ENCODE assay signal across 8 cellular contexts in the genomic region with DNA sequence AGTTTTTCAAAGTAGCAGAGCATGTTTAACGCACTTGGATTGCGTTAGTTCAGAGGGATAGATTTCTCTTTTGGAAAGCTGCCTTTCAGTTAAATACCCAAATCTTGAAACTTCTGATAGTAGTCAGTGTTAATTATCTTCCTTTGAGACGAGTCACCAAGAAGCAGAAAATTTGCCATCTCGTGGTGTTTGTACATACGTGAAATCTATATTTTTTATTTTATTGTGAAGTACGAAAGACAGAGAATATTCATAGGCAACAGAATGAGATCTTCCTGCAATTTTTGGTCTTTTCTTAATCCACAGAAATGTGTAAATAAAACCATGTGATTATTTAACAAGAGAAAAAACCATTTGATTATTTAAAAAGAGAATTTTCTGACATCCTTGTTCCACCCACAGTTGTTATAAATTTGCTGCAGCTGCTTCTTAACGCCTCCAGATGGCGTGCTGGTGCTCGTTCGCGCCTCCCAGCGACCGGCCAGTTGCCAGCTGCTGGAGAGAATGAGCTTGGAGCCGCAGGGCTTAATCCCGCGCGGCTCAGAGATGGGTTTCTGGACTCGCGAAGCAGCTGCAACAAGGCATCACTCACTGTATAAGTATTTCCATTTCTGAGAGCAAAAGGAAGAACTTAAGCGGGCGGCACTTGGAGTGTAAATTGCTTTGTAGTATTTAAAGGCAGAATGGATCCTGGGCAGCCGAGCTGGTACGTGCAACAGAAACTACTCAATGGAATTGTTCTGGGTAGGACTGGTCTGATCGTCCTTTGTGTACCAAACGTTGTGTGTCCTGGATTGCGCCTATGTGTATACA. TPM values are rescaled to one million over a fixed set of nuclear protein-coding genes. Genes with fewer than 3 reads are reported as not detected.
A peak's percentile ranks its signal among the peaks of the same experiment; 100 is the strongest.
DNase-seq lines count a peak whose midpoint lies in the region; ATAC-seq, FAIRE-seq and TF ChIP-seq lines count a peak whose summit lies in the region.

No MANE protein-coding gene starts in this region.

- no peaks in the 10 kb centered on the region for H4K20me1 ChIP-seq in SK-N-SH (ENCODE audit: insufficient read depth)
- no peaks in the 10 kb centered on the region for H4K20me1 ChIP-seq in HepG2 (ENCODE audit: insufficient read depth, low read length)

- H3K4me1 ChIP-seq in SK-N-SH (ENCODE audit: control insufficient read depth in 1 of 2, insufficient read depth in 2 of 2, low read depth in 1 of 2, low read length in 1 of 2) (peaks cover 0 to 4% of the 10 kb centered on the region in 2 experiments; a peak in 2 of 4 replicates), HepG2 (ENCODE audit: insufficient read depth, low read length) (peaks cover 16% of the 10 kb centered on the region)

- no peaks in the 10 kb centered on the region for H3K36me3 ChIP-seq in SK-N-SH (replicated peaks in 1 of 2; ENCODE audit: control insufficient read depth in 1 of 2, insufficient read depth in 2 of 2, low read length in 1 of 2)
- no peaks in the 10 kb centered on the region for H3K36me3 ChIP-seq in HepG2 (replicated peaks in 1 of 2; ENCODE audit: control insufficient read depth in 1 of 2, insufficient read depth in 2 of 2, low read length in 2 of 2)

- WGBS in SK-N-SH (ENCODE audit: low lambda C conversion rate) = 15% methylated on average over 26 of the region's 26 CpGs
- 9% methylated on average over 21 of the region's 26 CpGs for WGBS in HepG2 (ENCODE audit: low lambda C conversion rate)

- H3K9ac ChIP-seq in SK-N-SH = no peak overlapping the region
- no peak overlapping the region for H3K9ac ChIP-seq in HepG2 (ENCODE audit: insufficient read depth, low read depth, low read length)

- H3K4me2 ChIP-seq in SK-N-SH (peak overlapping the region; percentile 92), HepG2 (ENCODE audit: low read depth, low read length) (peak overlapping the region; percentile 69)

- H3K27me3 ChIP-seq in SK-N-SH (ENCODE audit: insufficient read depth) (no peaks in the 10 kb centered on the region), HepG2 (ENCODE audit: control insufficient read depth in 1 of 2, insufficient read depth in 2 of 2, low read length in 2 of 2) (no peaks in the 10 kb centered on the region)

- TF ChIP-seq RAD21 in SK-N-SH (IDR thresholded peaks at IDR 0.05; ENCODE audit: low read length) = peak; percentile 68
- TF ChIP-seq RAD21 in HepG2 (CRISPR knock-in tag; IDR thresholded peaks at IDR 0.05) = peak; percentile 70

- TF ChIP-seq CTCF in SK-N-SH (IDR thresholded peaks at IDR 0.05) (peak; percentile 94), coronary artery (IDR thresholded peaks at IDR 0.05) (peak; percentile 59), HepG2 (CRISPR knock-in tag; IDR thresholded peaks at IDR 0.05) (peak; percentile 85)

- H3K79me2 ChIP-seq in SK-N-SH (ENCODE audit: insufficient read depth) (no peaks in the 10 kb centered on the region), HepG2 (ENCODE audit: insufficient read depth, low read length) (no peaks in the 10 kb centered on the region)

- no peaks in the 10 kb centered on the region for H3F3A ChIP-seq in SK-N-SH (replicated peaks; ENCODE audit: insufficient read depth)

- in situ Hi-C loops in HepG2 (cut with HindIII; ENCODE audit: extremely low pct_ligation_motif_present, low pct_unique_long_range_greater_than_20kb) = no loop called here

- no peaks in the 10 kb centered on the region for H3K9me2 ChIP-seq in SK-N-SH

- TF ChIP-seq POLR2A in HepG2 (IDR thresholded peaks at IDR 0.05; ENCODE audit: insufficient read depth in 1 of 2, low read depth in 2 of 2, low read length in 2 of 2) = no peak

- FAIRE-seq in HepG2 (lab: Jason Lieb, UNC) = peak; percentile 64

- H3K9me3 ChIP-seq in SK-N-SH (no peaks in the 10 kb centered on the region), HepG2 (ENCODE audit: low read length) (no peaks in the 10 kb centered on the region)

- H3K27ac ChIP-seq in SK-N-SH (ENCODE audit: low read depth in 2 of 2, low read length in 1 of 2) (no peak overlapping the region), coronary artery (no peak overlapping the region), HepG2 (ENCODE audit: extremely low read length, insufficient read depth, low read length) (no peak overlapping the region)

- H2AFZ ChIP-seq in SK-N-SH (ENCODE audit: low read depth) (peak overlapping the region; percentile 71; the same call in 1 of the 2 replicates), HepG2 (ENCODE audit: low read length) (no peak overlapping the region)

- POLR2A ChIA-PET in SK-N-SH (lab: Yijun Ruan, JAX) = no interaction called here
- POLR2A ChIA-PET in HepG2 (lab: Yijun Ruan, JAX) = no interaction called here

- CTCF ChIA-PET in SK-N-SH (lab: Yijun Ruan, JAX) (interaction anchor here (0.6 to 2.0 kb wide), 16 partner anchors 9 to 1416 kb away, joined by 3 to 26 read pairs (median 3); no protein-coding TSS in a partner anchor), HepG2 (lab: Yijun Ruan, JAX; ENCODE audit: low intra/inter-chr PET ratio, low total read pairs) (no interaction called here)

- DNase-seq in AG08395 (ENCODE audit: low spot score) (peak; percentile 71), NCI-H1092 (lab: John Stamatoyannopoulos, UW) (peak; percentile 68), SK-N-SH (peak; percentile 68), coronary artery (ENCODE audit: low spot score) (peak; percentile 77), HepG2 (ENCODE audit: low spot score) (peak; percentile 64)
- DNase-seq in stimulated activated CD8-positive, alpha-beta memory T cell treated with anti-CD3 and anti-CD28 coated beads, Interleukin-4, amount 100 ng/mL, for 48 hours = peak; percentile 49

- no TSS peak for BruUV-seq in HepG2 (replicated peaks; lab: Mats Ljungman, UMichigan)

- TF ChIP-seq EP300 in SK-N-SH (IDR thresholded peaks at IDR 0.05; ENCODE audit: borderline replicate concordance in 1 of 2, low read depth in 1 of 2, low read length in 1 of 2) = no peak
- no peak for TF ChIP-seq EP300 in HepG2 (IDR thresholded peaks at IDR 0.05; ENCODE audit: low read depth in 2 of 2, low read length in 2 of 2)
- no peak for TF ChIP-seq EP300 in HepG2 (CRISPR knock-in tag; IDR thresholded peaks at IDR 0.05; ENCODE audit: borderline replicate concordance)

- H3K4me3 ChIP-seq in SK-N-SH (ENCODE audit: low read depth in 2 of 2, low read length in 1 of 2) (peak overlapping the region; percentile 41 to 58), coronary artery (peak overlapping the region; percentile 61), HepG2 (replicated peaks in 1 of 3; ENCODE audit: insufficient read depth in 1 of 3, low read depth in 2 of 3, low read length in 3 of 3) (peak overlapping the region in 1 of 3 experiments; percentile 30; a peak in 1 of 6 replicates)

- peak; percentile 99 for ATAC-seq in GM18502 (IDR thresholded peaks at IDR 0.05; ENCODE audit: poor library complexity, unreplicated experiment)
- peak; percentile 96 for ATAC-seq in HG02852 (IDR thresholded peaks at IDR 0.05; ENCODE audit: unreplicated experiment)
- ATAC-seq in HepG2 = peak; percentile 98

- intact Hi-C loops in HepG2 (cut with micrococcal nuclease; ENCODE audit: unreplicated experiment) = loop anchor here (5.0 kb wide), 1 partner anchor 1826 kb away; no protein-coding TSS in a partner anchor

TF ChIP-seq in SK-N-SH, 30 proteins besides CTCF, POLR2A, EP300 and RAD21 (continues in another document):
- TF ChIP-seq, protein P1, sequence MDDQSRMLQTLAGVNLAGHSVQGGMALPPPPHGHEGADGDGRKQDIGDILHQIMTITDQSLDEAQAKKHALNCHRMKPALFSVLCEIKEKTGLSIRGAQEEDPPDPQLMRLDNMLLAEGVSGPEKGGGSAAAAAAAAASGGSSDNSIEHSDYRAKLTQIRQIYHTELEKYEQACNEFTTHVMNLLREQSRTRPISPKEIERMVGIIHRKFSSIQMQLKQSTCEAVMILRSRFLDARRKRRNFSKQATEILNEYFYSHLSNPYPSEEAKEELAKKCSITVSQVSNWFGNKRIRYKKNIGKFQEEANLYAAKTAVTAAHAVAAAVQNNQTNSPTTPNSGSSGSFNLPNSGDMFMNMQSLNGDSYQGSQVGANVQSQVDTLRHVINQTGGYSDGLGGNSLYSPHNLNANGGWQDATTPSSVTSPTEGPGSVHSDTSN (IDR thresholded peaks at IDR 0.05) = no peak
- no peak for TF ChIP-seq TEAD4 (IDR thresholded peaks at IDR 0.05; ENCODE audit: borderline replicate concordance, insufficient read depth)

TF ChIP-seq in HepG2, 621 proteins besides CTCF, POLR2A, EP300 and RAD21 (continues in another document):
- TF ChIP-seq ZNF878 (CRISPR knock-in tag; IDR thresholded peaks at IDR 0.05) = no peak
- TF ChIP-seq RFX5 (IDR thresholded peaks at IDR 0.05; ENCODE audit: low read depth, low read length) = no peak
- TF ChIP-seq ZNF557 (CRISPR knock-in tag; IDR thresholded peaks at IDR 0.05) = no peak
- no peak for TF ChIP-seq CCAR2 (optimal IDR thresholded peaks at IDR 0.05; ENCODE audit: low read depth, low read length)
- no peak for TF ChIP-seq SOX13 (IDR thresholded peaks at IDR 0.05)
- 0 out of 4 replicates have a peak, but pooled peaks of 1 of the 2 experiments have one; percentile 12 for TF ChIP-seq SOX13 (CRISPR knock-in tag; conservative IDR thresholded peaks at IDR 0.05 in 1 of 2, IDR thresholded peaks at IDR 0.05 in 1 of 2)

RNA-seq across cellular contexts. Expression of gene SLITRK3, which starts 10.5 kb away (rescaled TPM):
- polyA plus RNA-seq in SK-N-SH (2012; rRNA removed) = not detected in 2 replicates
- not detected in 2 replicates for polyA plus RNA-seq in SK-N-SH (2012; cell fraction: cytosol; rRNA removed)
- polyA plus RNA-seq in SK-N-SH (2012; cell fraction: nucleus; rRNA removed) = not detected in 2 replicates
- not detected in 2 replicates for total RNA-seq in HepG2 (2016; rRNA removed; fragmentation: Illumina TruSeq; extraction: Trizol)
- not detected in 2 replicates for total RNA-seq in HepG2 (2016; cell fraction: cytosol; rRNA removed; fragmentation: Illumina TruSeq; extraction: Trizol; ENCODE audit: low read depth)
- total RNA-seq in HepG2 (2016; cell fraction: insoluble cytoplasmic fraction; rRNA removed; fragmentation: Illumina TruSeq; extraction: Trizol) = not detected in 2 replicates
- total RNA-seq in HepG2 (2016; cell fraction: membrane; rRNA removed; fragmentation: Illumina TruSeq; extraction: Trizol) = not detected in 2 replicates
- not detected in 2 replicates for total RNA-seq in HepG2 (2016; cell fraction: nucleus; rRNA removed; fragmentation: Illumina TruSeq; extraction: Trizol)
- not detected in 2 replicates for polyA plus RNA-seq in HepG2 (2011; rRNA removed)
- not detected in 2 replicates for polyA plus RNA-seq in HepG2 (2011; cell fraction: cytosol; rRNA removed)
- not detected in 2 replicates for polyA plus RNA-seq in HepG2 (2011; cell fraction: nucleus; rRNA removed)
- not detected in 2 replicates for polyA plus RNA-seq in HepG2 (2012)
- not detected in 2 replicates for polyA plus RNA-seq in HepG2 (2016; cell fraction: cytosol; fragmentation: Illumina TruSeq; extraction: Trizol; ENCODE audit: low read depth)
- not detected in 2 replicates for polyA plus RNA-seq in HepG2 (2016; cell fraction: insoluble cytoplasmic fraction; fragmentation: Illumina TruSeq; extraction: Trizol; ENCODE audit: low read depth)
- polyA plus RNA-seq in HepG2 (2016; cell fraction: membrane; fragmentation: Illumina TruSeq; extraction: Trizol; ENCODE audit: low read depth) = not detected in 2 replicates
- not detected in 2 replicates for polyA plus RNA-seq in HepG2 (2016; cell fraction: nucleus; fragmentation: Illumina TruSeq; extraction: Trizol; ENCODE audit: insufficient read depth, low read depth)
- polyA minus RNA-seq in HepG2 (2011; rRNA and poly(A)+ RNA removed; ENCODE audit: low replicate concordance) = not detected in 2 replicates
- polyA minus RNA-seq in HepG2 (2011; cell fraction: cytosol; rRNA and poly(A)+ RNA removed) = not detected in 2 replicates
- polyA minus RNA-seq in HepG2 (2011; cell fraction: nucleus; rRNA and poly(A)+ RNA removed) = not detected in 2 replicates
